ENCODE assay signal across 13 cellular contexts in the genomic region with DNA sequence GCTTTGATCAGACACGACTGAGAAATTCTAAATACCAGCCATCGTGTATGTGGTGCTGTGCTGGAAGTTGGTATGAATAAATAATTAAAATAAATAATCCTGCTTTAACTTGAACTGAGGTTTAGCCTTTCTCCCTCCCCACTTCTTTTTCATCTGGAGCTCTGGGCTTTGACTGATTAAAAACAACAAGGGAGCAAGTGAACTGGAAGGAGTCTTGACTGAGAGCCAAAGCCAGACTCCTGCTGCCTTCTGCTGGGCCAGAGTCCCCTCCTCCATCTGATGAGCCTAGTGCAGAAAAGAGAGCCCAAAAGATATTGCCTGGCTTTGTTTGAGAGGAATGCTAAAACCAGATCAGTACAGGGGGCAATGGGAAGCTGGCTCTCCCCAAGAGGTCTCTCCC.
A peak's percentile ranks its signal among the peaks of the same experiment; 100 is the strongest.
DNase-seq lines count a peak whose midpoint lies in the region; ATAC-seq and TF ChIP-seq lines count a peak whose summit lies in the region.
"Had no signal": no experiment of that assay in that cellular context is flagged by ENCODE, and none has a peak within 500 bp of the region (broad histone marks: within the 10 kb centered on the region; RNA-seq: fewer than 3 reads in every experiment).

No MANE protein-coding gene starts in this region.

- ATAC-seq in GM19395 (IDR thresholded peaks at IDR 0.05; ENCODE audit: unreplicated experiment) (peak; percentile 25), HG03066 (IDR thresholded peaks at IDR 0.05; ENCODE audit: low read depth, unreplicated experiment) (peak; percentile 24), omental fat pad (ENCODE audit: low FRiP score) (no peak), left colon (no peak)
- ATAC-seq: activated CD4-positive, CD25-positive, alpha-beta regulatory T cell treated with anti-CD3 and anti-CD28 coated beads, Interleukin-2, amount 50 U/mL, for 24 hours had no signal

- TF ChIP-seq CTCF in retinal pigment epithelial cell (conservative IDR thresholded peaks at IDR 0.05; ENCODE audit: low read depth, low read length) (no peak), omental fat pad (IDR thresholded peaks at IDR 0.05) (no peak), glutamatergic neuron (IDR thresholded peaks at IDR 0.05; ENCODE audit: partially characterized antibody, unreplicated experiment) (no peak)

- peaks cover 2% of the 10 kb centered on the region for H3K9me3 Mint-ChIP-seq in glutamatergic neuron (ENCODE audit: unreplicated experiment)

- DNase-seq in brain pericyte (ENCODE audit: low read depth, low spot score): peak; percentile 50
- DNase-seq in retinal pigment epithelial cell (ENCODE audit: low read depth): peak; percentile 87
- DNase-seq in mucosa of gallbladder (ENCODE audit: low spot score): no peak
- no peak for DNase-seq in omental fat pad (ENCODE audit: low spot score)
- no peak for DNase-seq in left colon
- DNase-seq in glutamatergic neuron: no peak
- DNase-seq: DND-41, NCI-H187 had no signal

- peaks cover 3% of the 10 kb centered on the region for H3K27me3 Mint-ChIP-seq in glutamatergic neuron (ENCODE audit: unreplicated experiment)

- H3K4me1 Mint-ChIP-seq in glutamatergic neuron (ENCODE audit: low read depth, unreplicated experiment): peaks cover 21% of the 10 kb centered on the region

- H3K27ac Mint-ChIP-seq in glutamatergic neuron (ENCODE audit: unreplicated experiment): no peak overlapping the region
- H3K27ac Mint-ChIP-seq: activated naive CD8-positive, alpha-beta T cell had no signal

- H3K4me3 Mint-ChIP-seq in glutamatergic neuron (ENCODE audit: unreplicated experiment): no peak overlapping the region
- H3K4me3 Mint-ChIP-seq: activated naive CD8-positive, alpha-beta T cell had no signal

- intact Hi-C loops in left colon (cut with DNase I, micrococcal nuclease): no loop called here

- no peaks in the 10 kb centered on the region for H3K36me3 Mint-ChIP-seq in glutamatergic neuron (ENCODE audit: unreplicated experiment)
- H3K36me3 Mint-ChIP-seq: activated naive CD8-positive, alpha-beta T cell had no signal

- no peak overlapping the region for H3K4me3 ChIP-seq in retinal pigment epithelial cell (ENCODE audit: low read length)
- H3K4me3 ChIP-seq: right atrium auricular region had no signal

Comparison
In these comparisons a context has a peak if more than half of its experiments do, and no peak if none do; other contexts are left out.
1. ATAC-seq: peak in GM19395 (single experiment) and HG03066 (single experiment); none in omental fat pad (single experiment) and left colon (single experiment).
2. DNase-seq: peak in brain pericyte (single experiment) and retinal pigment epithelial cell (single experiment); none in mucosa of gallbladder (single experiment), omental fat pad (single experiment), left colon (0 of 2) and glutamatergic neuron (single experiment).